Comparison of ENCODE assay signal across 19 cellular contexts in the genomic region with DNA sequence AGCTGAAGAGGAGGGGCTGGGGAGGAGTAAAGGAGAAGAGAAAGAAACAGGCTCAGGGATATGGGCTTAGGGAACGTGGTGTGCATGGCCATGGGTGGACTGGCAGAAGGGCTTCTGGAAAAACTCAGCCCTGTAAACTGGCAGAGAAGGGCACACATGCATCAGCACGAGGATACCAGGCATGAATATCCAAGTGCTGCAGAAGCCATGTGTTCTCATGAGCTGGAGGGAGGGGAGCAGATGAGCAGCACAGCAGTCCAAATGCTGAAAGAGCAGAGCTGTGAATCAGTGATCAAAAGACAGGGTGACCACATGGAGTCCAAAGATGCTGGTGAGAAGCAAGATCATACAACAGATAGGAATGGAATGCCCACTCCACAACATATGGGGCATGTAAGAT.
"Had no signal": no experiment of that assay in that cellular context is flagged by ENCODE, and none has a peak within 500 bp of the region (broad histone marks: within the 10 kb centered on the region; RNA-seq: fewer than 3 reads in every experiment).

No MANE protein-coding gene starts in this region.

- H3K4me1 Mint-ChIP-seq: activated CD4-positive, alpha-beta T cell treated with anti-CD3 and anti-CD28 coated beads for 36 hours; activated CD8-positive, alpha-beta memory T cell treated with anti-CD3 and anti-CD28 coated beads, Interleukin-2, amount 10 ng/mL, durations not matched to agents 7 days and 5 days; activated naive CD8-positive, alpha-beta T cell treated with anti-CD3 and anti-CD28 coated beads for 36 hours had no signal

- ATAC-seq: activated CD4-positive, alpha-beta T cell treated with anti-CD3 and anti-CD28 coated beads for 36 hours; activated CD8-positive, alpha-beta memory T cell treated with anti-CD3 and anti-CD28 coated beads, Interleukin-2, amount 10 ng/mL, durations not matched to agents 7 days and 5 days; effector memory CD8-positive, alpha-beta T cell; left lobe of liver; stimulated activated naive CD8-positive, alpha-beta T cell treated with anti-CD3 and anti-CD28 coated beads, Interleukin-15, Interleukin-2, amounts not matched to agents 100 U/mL and 50 U/mL, for 24 hours; WTC11 had no signal

- H3K36me3 ChIP-seq: cardiac muscle cell, right atrium auricular region had no signal

- H3K27me3 Mint-ChIP-seq: activated CD4-positive, alpha-beta memory T cell treated with anti-CD3 and anti-CD28 coated beads for 36 hours; activated CD4-positive, alpha-beta T cell treated with anti-CD3 and anti-CD28 coated beads for 36 hours; activated CD8-positive, alpha-beta memory T cell treated with anti-CD3 and anti-CD28 coated beads, Interleukin-2, amount 10 ng/mL, durations not matched to agents 7 days and 5 days; effector memory CD8-positive, alpha-beta T cell; progenitor cell of endocrine pancreas had no signal

- H3K4me3 Mint-ChIP-seq: activated CD4-positive, alpha-beta memory T cell treated with anti-CD3 and anti-CD28 coated beads for 36 hours; activated CD4-positive, alpha-beta T cell treated with anti-CD3 and anti-CD28 coated beads for 36 hours; activated CD8-positive, alpha-beta memory T cell treated with anti-CD3 and anti-CD28 coated beads, Interleukin-2, amount 10 ng/mL, durations not matched to agents 7 days and 5 days; activated naive CD8-positive, alpha-beta T cell treated with anti-CD3 and anti-CD28 coated beads for 36 hours; effector memory CD8-positive, alpha-beta T cell; WTC11 had no signal

- H3K36me3 Mint-ChIP-seq: activated CD8-positive, alpha-beta memory T cell treated with anti-CD3 and anti-CD28 coated beads, Interleukin-2, amount 10 ng/mL, durations not matched to agents 7 days and 5 days; activated naive CD8-positive, alpha-beta T cell treated with anti-CD3 and anti-CD28 coated beads for 36 hours had no signal

- H3K4me1 ChIP-seq: right atrium auricular region, tibial artery had no signal

- H3K27me3 ChIP-seq: cardiac muscle cell, right atrium auricular region, tibial artery had no signal

- H3K27ac Mint-ChIP-seq: activated CD4-positive, alpha-beta memory T cell treated with anti-CD3 and anti-CD28 coated beads for 36 hours; activated CD4-positive, alpha-beta T cell treated with anti-CD3 and anti-CD28 coated beads for 36 hours; activated CD8-positive, alpha-beta memory T cell treated with anti-CD3 and anti-CD28 coated beads, Interleukin-2, amount 10 ng/mL, durations not matched to agents 7 days and 5 days; activated naive CD8-positive, alpha-beta T cell treated with anti-CD3 and anti-CD28 coated beads for 36 hours; effector memory CD8-positive, alpha-beta T cell; progenitor cell of endocrine pancreas; WTC11 had no signal

- H3K4me3 ChIP-seq: cardiac muscle cell, right atrium auricular region, tibial artery had no signal

- DNase-seq: activated CD4-positive, alpha-beta memory T cell treated with anti-CD3 and anti-CD28 coated beads for 36 hours; activated CD4-positive, alpha-beta T cell treated with anti-CD3 and anti-CD28 coated beads for 36 hours; activated CD8-positive, alpha-beta memory T cell treated with anti-CD3 and anti-CD28 coated beads, Interleukin-2, amount 10 ng/mL, durations not matched to agents 7 days and 5 days; activated naive CD4-positive, alpha-beta T cell; activated naive CD8-positive, alpha-beta T cell treated with anti-CD3 and anti-CD28 coated beads for 36 hours; amygdala; effector memory CD8-positive, alpha-beta T cell; foreskin melanocyte; mammary epithelial cell; midbrain; stimulated activated CD4-positive, alpha-beta T cell treated with anti-CD3 and anti-CD28 coated beads, Interleukin-2, amount 100 ng/mL, for 24 hours; stimulated activated naive CD8-positive, alpha-beta T cell treated with anti-CD3 and anti-CD28 coated beads, Interleukin-15, Interleukin-2, amounts not matched to agents 100 U/mL and 50 U/mL, for 24 hours; substantia nigra; tibial artery had no signal
